Comparison of ENCODE assay signal across 3 cellular contexts in genomic region chr4:150418757-150419410, GRCh38.
TF ChIP-seq lines count a peak whose summit lies in the region.

No MANE protein-coding gene starts in this region.

TF ChIP-seq in A549, 52 proteins besides CTCF, POLR2A, EP300 and RAD21:
- TF ChIP-seq MAFK (IDR thresholded peaks at IDR 0.05; ENCODE audit: partially characterized antibody) (peak; percentile 59), BHLHE40 (IDR thresholded peaks at IDR 0.05; ENCODE audit: low read depth, low read length) (no peak)
- TF ChIP-seq, protein P1, sequence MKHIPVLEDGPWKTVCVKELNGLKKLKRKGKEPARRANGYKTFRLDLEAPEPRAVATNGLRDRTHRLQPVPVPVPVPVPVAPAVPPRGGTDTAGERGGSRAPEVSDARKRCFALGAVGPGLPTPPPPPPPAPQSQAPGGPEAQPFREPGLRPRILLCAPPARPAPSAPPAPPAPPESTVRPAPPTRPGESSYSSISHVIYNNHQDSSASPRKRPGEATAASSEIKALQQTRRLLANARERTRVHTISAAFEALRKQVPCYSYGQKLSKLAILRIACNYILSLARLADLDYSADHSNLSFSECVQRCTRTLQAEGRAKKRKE (CRISPR knock-in tag; IDR thresholded peaks at IDR 0.05; ENCODE audit: low read depth) = no peak

TF ChIP-seq in IMR-90, 13 proteins besides CTCF, POLR2A, EP300 and RAD21:
- TF ChIP-seq MAFK (IDR thresholded peaks at IDR 0.05; ENCODE audit: low read depth, low read length) (peak; percentile 58), MAZ (IDR thresholded peaks at IDR 0.05; ENCODE audit: borderline replicate concordance, low read depth, low read length) (no peak)

TF ChIP-seq in H1, 55 proteins besides CTCF, POLR2A, EP300 and RAD21:
- TF ChIP-seq SIN3A (conservative IDR thresholded peaks at IDR 0.05 in 1 of 2, IDR thresholded peaks at IDR 0.05 in 1 of 2; ENCODE audit: low read depth in 1 of 2, low read length in 2 of 2) = no peak
- TF ChIP-seq MAFK (IDR thresholded peaks at IDR 0.05; ENCODE audit: low read depth, low read length) = peak; percentile 4; the same call in 1 of the 2 replicates
TF ChIP-seq in H1: peak in this region for 1.
